ENCODE assay signal across 1 cellular context in the genomic region with DNA sequence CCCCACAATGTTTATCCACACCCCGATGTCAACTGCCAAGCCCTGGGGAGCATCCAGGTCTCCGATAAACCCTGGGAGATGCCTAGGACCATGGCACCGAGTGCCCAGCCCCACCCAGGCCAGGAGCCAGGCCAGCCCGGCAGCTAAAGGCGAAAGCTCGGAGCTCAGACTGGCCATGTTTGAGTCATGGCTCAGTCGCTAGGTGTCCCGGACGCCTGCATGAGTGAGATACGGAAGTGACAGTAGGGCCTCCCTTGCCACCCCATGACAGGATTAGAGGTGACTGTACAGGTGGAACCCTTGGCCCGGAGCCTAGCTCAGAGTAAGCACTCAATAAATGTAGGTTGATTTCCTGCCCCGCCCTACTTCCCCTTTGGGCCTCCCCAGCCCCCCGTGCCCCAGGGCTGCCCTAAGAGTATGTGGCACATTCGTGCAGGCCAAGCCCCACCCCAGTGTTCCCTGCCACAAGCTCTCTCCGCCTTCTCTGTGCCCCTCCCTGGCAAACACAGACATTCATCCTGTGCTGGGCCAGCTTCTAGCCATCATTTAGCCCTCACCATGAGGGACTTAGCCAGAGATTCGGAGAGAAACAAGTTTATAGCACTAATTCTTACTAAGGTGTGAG.
TF ChIP-seq lines count a peak whose summit lies in the region.

No MANE protein-coding gene starts in this region.

TF ChIP-seq in IMR-90, 13 proteins besides CTCF, POLR2A, EP300 and RAD21 (continued from another document):
- TF ChIP-seq NFE2L2 (IDR thresholded peaks at IDR 0.05; ENCODE audit: low read depth, low read length) = no peak
